In genomic region chrX:39853417-39853816, GRCh38 we compare ENCODE assay signal across 15 cellular contexts.
DNase-seq lines count a peak whose midpoint lies in the region; ATAC-seq and TF ChIP-seq lines count a peak whose summit lies in the region.
"Had no signal": no experiment of that assay in that cellular context is flagged by ENCODE, and none has a peak within 500 bp of the region (broad histone marks: within the 10 kb centered on the region; RNA-seq: fewer than 3 reads in every experiment).

No MANE protein-coding gene starts in this region.

- peaks cover 83% of the 10 kb centered on the region for H3K4me1 Mint-ChIP-seq in activated T-cell treated with anti-CD3 and anti-CD28 coated beads, Interleukin-2, amount 50 U/mL, for 24 hours (ENCODE audit: low read depth)
- H3K4me1 Mint-ChIP-seq in activated naive CD8-positive, alpha-beta T cell treated with anti-CD3 and anti-CD28 coated beads, Interleukin-2, amount 50 U/mL, for 24 hours = peaks cover 71% of the 10 kb centered on the region
- peaks cover 55% of the 10 kb centered on the region for H3K4me1 Mint-ChIP-seq in nephron

- no peak for DNase-seq in activated T-cell treated with anti-CD3 and anti-CD28 coated beads, Interleukin-2, amount 50 U/mL, for 24 hours
- DNase-seq in activated T-cell treated with anti-CD3 and anti-CD28 coated beads, Interleukin-2, amount 50 U/mL, for 1 hour = no peak
- DNase-seq in LHCN-M2 (ENCODE audit: low read depth) (peak; percentile 8), DMS53 (lab: John Stamatoyannopoulos, UW) (no peak)
- DNase-seq in activated naive CD8-positive, alpha-beta T cell treated with anti-CD3 and anti-CD28 coated beads, Interleukin-2, amount 50 U/mL, for 24 hours = no peak
- DNase-seq: ACHN; DMS 273 treated with DMSO at 0.1 percent for 48 hours; effector CD8-positive, alpha-beta T cell; Kasumi-1; NCI-H446 treated with DMSO at 0.1 percent for 48 hours; PC-3; SK-N-SH had no signal

- no peak for TF ChIP-seq CTCF in nephron (IDR thresholded peaks at IDR 0.05; ENCODE audit: unreplicated experiment in 3 of 3)

- ATAC-seq in activated naive CD8-positive, alpha-beta T cell treated with anti-CD3 and anti-CD28 coated beads, Interleukin-2, amount 50 U/mL, for 24 hours = no peak
- ATAC-seq in GM18868 (IDR thresholded peaks at IDR 0.05; ENCODE audit: unreplicated experiment) (no peak), HG02885 (IDR thresholded peaks at IDR 0.05; ENCODE audit: poor library complexity, unreplicated experiment) (no peak)
- ATAC-seq: PC-3 had no signal

- H3K36me3 Mint-ChIP-seq in activated T-cell treated with anti-CD3 and anti-CD28 coated beads, Interleukin-2, amount 50 U/mL, for 24 hours (ENCODE audit: low read depth) = peaks cover 7% of the 10 kb centered on the region
- no peaks in the 10 kb centered on the region for H3K36me3 Mint-ChIP-seq in activated naive CD8-positive, alpha-beta T cell treated with anti-CD3 and anti-CD28 coated beads, Interleukin-2, amount 50 U/mL, for 24 hours (ENCODE audit: low read depth)
- no peaks in the 10 kb centered on the region for H3K36me3 Mint-ChIP-seq in nephron (ENCODE audit: low read depth)

- no peaks in the 10 kb centered on the region for H3K9me3 Mint-ChIP-seq in activated T-cell treated with anti-CD3 and anti-CD28 coated beads, Interleukin-2, amount 50 U/mL, for 24 hours
- H3K9me3 Mint-ChIP-seq in activated naive CD8-positive, alpha-beta T cell treated with anti-CD3 and anti-CD28 coated beads, Interleukin-2, amount 50 U/mL, for 24 hours = no peaks in the 10 kb centered on the region
- peaks cover 6% of the 10 kb centered on the region for H3K9me3 Mint-ChIP-seq in nephron

- peaks cover 13% of the 10 kb centered on the region for H3K27me3 Mint-ChIP-seq in activated T-cell treated with anti-CD3 and anti-CD28 coated beads, Interleukin-2, amount 50 U/mL, for 24 hours
- no peaks in the 10 kb centered on the region for H3K27me3 Mint-ChIP-seq in activated naive CD8-positive, alpha-beta T cell treated with anti-CD3 and anti-CD28 coated beads, Interleukin-2, amount 50 U/mL, for 24 hours
- H3K27me3 Mint-ChIP-seq in nephron (ENCODE audit: low read depth) = peaks cover 12% of the 10 kb centered on the region

- peak overlapping the region; percentile 99 for H3K27ac Mint-ChIP-seq in activated T-cell treated with anti-CD3 and anti-CD28 coated beads, Interleukin-2, amount 50 U/mL, for 24 hours
- H3K27ac Mint-ChIP-seq in activated naive CD8-positive, alpha-beta T cell treated with anti-CD3 and anti-CD28 coated beads, Interleukin-2, amount 50 U/mL, for 24 hours = peak overlapping the region; percentile 73
- H3K27ac Mint-ChIP-seq in nephron = peak overlapping the region; percentile 56 to 85 (median 57)

- peak overlapping the region; percentile 84 for H3K4me3 Mint-ChIP-seq in activated T-cell treated with anti-CD3 and anti-CD28 coated beads, Interleukin-2, amount 50 U/mL, for 24 hours
- H3K4me3 Mint-ChIP-seq in activated naive CD8-positive, alpha-beta T cell treated with anti-CD3 and anti-CD28 coated beads, Interleukin-2, amount 50 U/mL, for 24 hours = peak overlapping the region; percentile 79
- H3K4me3 Mint-ChIP-seq in nephron = no peak overlapping the region

Comparison
In these comparisons a context has a peak if more than half of its experiments do, and no peak if none do; other contexts are left out.
1. H3K4me3 Mint-ChIP-seq: peak in activated T-cell treated with anti-CD3 and anti-CD28 coated beads, Interleukin-2, amount 50 U/mL, for 24 hours (single experiment) and activated naive CD8-positive, alpha-beta T cell treated with anti-CD3 and anti-CD28 coated beads, Interleukin-2, amount 50 U/mL, for 24 hours (single experiment); none in nephron (0 of 3).
2. Peak in every context shown above with its lines, with median percentiles within 50 percentile points of each other: H3K27ac Mint-ChIP-seq.